In the genomic region with DNA sequence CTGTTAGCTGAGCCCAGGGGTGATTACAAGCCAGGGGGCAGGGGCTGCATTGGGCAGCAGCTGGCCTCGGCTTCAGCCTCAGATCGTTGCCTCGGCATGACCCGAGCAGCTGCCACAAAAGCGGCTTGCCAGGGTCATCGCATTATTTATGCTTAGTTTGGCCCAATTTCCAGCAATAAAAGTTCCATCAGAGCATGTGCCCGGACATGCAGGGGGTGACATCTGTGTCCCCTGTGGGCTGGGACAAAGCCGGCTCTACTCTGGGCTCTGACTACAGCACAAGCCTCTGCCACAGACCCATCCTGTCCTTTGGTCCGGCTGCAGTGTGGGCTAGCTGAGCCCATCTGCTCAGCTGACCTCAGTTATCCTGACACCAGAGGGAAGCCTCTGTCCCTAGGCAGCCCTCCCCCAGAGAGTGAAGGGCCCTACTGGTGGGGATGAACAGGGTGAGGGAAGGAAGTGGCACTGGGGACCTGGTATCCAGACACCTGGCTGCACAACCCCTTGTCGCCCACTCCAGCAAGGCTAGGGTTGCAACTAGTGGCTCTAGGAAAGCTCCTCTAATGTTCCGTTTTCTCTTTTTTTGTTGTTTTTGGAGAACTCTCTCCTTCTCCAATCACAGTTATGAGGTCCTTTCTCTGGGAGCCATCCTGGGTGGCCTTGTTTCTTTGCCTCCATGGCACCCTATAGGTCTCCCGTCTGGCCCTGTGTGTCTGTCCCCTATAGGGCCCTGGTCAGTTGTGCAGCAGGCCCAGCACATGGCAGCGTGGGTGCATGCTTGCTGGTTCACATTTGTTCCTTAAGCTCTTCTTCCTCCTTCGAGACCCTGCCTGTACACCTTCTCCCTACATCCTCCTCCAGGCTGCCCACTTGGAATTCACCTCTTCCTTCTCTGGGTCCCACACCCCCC, we compare ENCODE assay signal across 19 cellular contexts. TPM values are rescaled to one million over a fixed set of nuclear protein-coding genes. Genes with fewer than 3 reads are reported as not detected.
DNase-seq lines count a peak whose midpoint lies in the region; ATAC-seq and TF ChIP-seq lines count a peak whose summit lies in the region.
"Had no signal": no experiment of that assay in that cellular context is flagged by ENCODE, and none has a peak within 500 bp of the region (broad histone marks: within the 10 kb centered on the region; RNA-seq: fewer than 3 reads in every experiment).

No MANE protein-coding gene starts in this region.

- peak overlapping the region; percentile 82 for H3K27ac ChIP-seq in WERI-Rb-1
- H3K27ac ChIP-seq in mesenchymal stem cell (ENCODE audit: low read length, poor library complexity, severe bottlenecking): no peak overlapping the region

- no peak overlapping the region for H3K4me3 Mint-ChIP-seq in activated CD4-positive, alpha-beta T cell treated with anti-CD3 and anti-CD28 coated beads, Interleukin-2, amount 10 ng/mL, durations not matched to agents 24 days and 14 days
- no peak overlapping the region for H3K4me3 Mint-ChIP-seq in activated CD4-positive, alpha-beta T cell treated with anti-CD3 and anti-CD28 coated beads for 36 hours
- H3K4me3 Mint-ChIP-seq in stimulated activated effector memory CD8-positive, alpha-beta T cell treated with anti-CD3 and anti-CD28 coated beads, Interleukin-12 subunit alpha, Interleukin-12 subunit beta, amount 100 ng/mL, for 72 hours: no peak overlapping the region
- H3K4me3 Mint-ChIP-seq in activated naive CD8-positive, alpha-beta T cell treated with anti-CD3 and anti-CD28 coated beads for 36 hours: no peak overlapping the region
- H3K4me3 Mint-ChIP-seq: CD14-positive monocyte had no signal

- no peaks in the 10 kb centered on the region for H3K27me3 ChIP-seq in WERI-Rb-1 (ENCODE audit: insufficient read depth, low read depth, severe bottlenecking)
- peaks cover under 1 to 69% of the 10 kb centered on the region in 2 experiments for H3K27me3 ChIP-seq in mesenchymal stem cell (ENCODE audit: control insufficient read depth in 1 of 2, insufficient read depth in 1 of 2, low read length in 2 of 2)
- H3K27me3 ChIP-seq: MG63 had no signal

- peak overlapping the region in 1 of 2 experiments; percentile 62 for H3K4ac ChIP-seq in mesenchymal stem cell (ENCODE audit: low read depth in 1 of 2, low read length in 2 of 2)

- no peak overlapping the region for H3K27ac Mint-ChIP-seq in activated CD4-positive, alpha-beta T cell treated with anti-CD3 and anti-CD28 coated beads, Interleukin-2, amount 10 ng/mL, durations not matched to agents 24 days and 14 days
- H3K27ac Mint-ChIP-seq in activated CD4-positive, alpha-beta T cell treated with anti-CD3 and anti-CD28 coated beads for 36 hours: no peak overlapping the region
- no peak overlapping the region for H3K27ac Mint-ChIP-seq in stimulated activated effector memory CD8-positive, alpha-beta T cell treated with anti-CD3 and anti-CD28 coated beads, Interleukin-12 subunit alpha, Interleukin-12 subunit beta, amount 100 ng/mL, for 72 hours
- H3K27ac Mint-ChIP-seq in activated naive CD8-positive, alpha-beta T cell treated with anti-CD3 and anti-CD28 coated beads for 36 hours: no peak overlapping the region

- peak; percentile 50 for DNase-seq in activated CD4-positive, alpha-beta T cell treated with anti-CD3 and anti-CD28 coated beads, Interleukin-2, amount 10 ng/mL, durations not matched to agents 24 days and 14 days
- DNase-seq in activated CD4-positive, alpha-beta T cell treated with anti-CD3 and anti-CD28 coated beads for 36 hours: no peak
- DNase-seq in WERI-Rb-1: peak; percentile 94
- DNase-seq in mesenchymal stem cell: no peak
- peak in 1 of 2 donors; percentile 39 for DNase-seq in stimulated activated effector memory CD8-positive, alpha-beta T cell treated with anti-CD3 and anti-CD28 coated beads, Interleukin-12 subunit alpha, Interleukin-12 subunit beta, amount 100 ng/mL, for 72 hours (ENCODE audit: low spot score in 2 of 2)
- DNase-seq in NCI-H510A treated with DMSO at 0.1 percent for 48 hours (lab: John Stamatoyannopoulos, UW): no peak
- no peak for DNase-seq in activated naive CD8-positive, alpha-beta T cell treated with anti-CD3 and anti-CD28 coated beads for 36 hours
- DNase-seq in SW480 (ENCODE audit: low spot score): no peak
- DNase-seq: COR-L47, DMS53, MG63, NCI-H1092 treated with DMSO at 0.1 percent for 48 hours, NCI-H187, SIG-M5 had no signal

- H3K18ac ChIP-seq in mesenchymal stem cell (ENCODE audit: low read depth in 1 of 2, low read length in 2 of 2): peak overlapping the region in 1 of 2 experiments; percentile 67

- H3K4me3 ChIP-seq in WERI-Rb-1 (ENCODE audit: low read depth, low read length) (no peak overlapping the region), mesenchymal stem cell (ENCODE audit: insufficient read depth in 1 of 2, low read depth in 1 of 2, low read length in 2 of 2) (no peak overlapping the region)
- H3K4me3 ChIP-seq: GM12878, MG63 had no signal

- H3K9ac ChIP-seq in mesenchymal stem cell (ENCODE audit: low read length): no peak overlapping the region

- peak overlapping the region; percentile 57 for H2AK5ac ChIP-seq in mesenchymal stem cell (ENCODE audit: low read length, severe bottlenecking)

- no peak overlapping the region for H2BK120ac ChIP-seq in mesenchymal stem cell (ENCODE audit: low read depth, low read length)

- POLR2A ChIA-PET in activated CD4-positive, alpha-beta T cell treated with anti-CD3 and anti-CD28 coated beads for 36 hours (lab: Charles Lee): no interaction called here

- H3K9me3 Mint-ChIP-seq in activated CD4-positive, alpha-beta T cell treated with anti-CD3 and anti-CD28 coated beads, Interleukin-2, amount 10 ng/mL, durations not matched to agents 24 days and 14 days: no peaks in the 10 kb centered on the region
- no peaks in the 10 kb centered on the region for H3K9me3 Mint-ChIP-seq in activated CD4-positive, alpha-beta T cell treated with anti-CD3 and anti-CD28 coated beads for 36 hours (ENCODE audit: low read depth)
- no peaks in the 10 kb centered on the region for H3K9me3 Mint-ChIP-seq in stimulated activated effector memory CD8-positive, alpha-beta T cell treated with anti-CD3 and anti-CD28 coated beads, Interleukin-12 subunit alpha, Interleukin-12 subunit beta, amount 100 ng/mL, for 72 hours
- H3K9me3 Mint-ChIP-seq in activated naive CD8-positive, alpha-beta T cell treated with anti-CD3 and anti-CD28 coated beads for 36 hours: no peaks in the 10 kb centered on the region
- H3K9me3 Mint-ChIP-seq: CD14-positive monocyte had no signal

- peak overlapping the region; percentile 2 for H4K8ac ChIP-seq in mesenchymal stem cell (ENCODE audit: low read length)

- no peaks in the 10 kb centered on the region for H3K79me1 ChIP-seq in mesenchymal stem cell (replicated peaks; ENCODE audit: low read length, poor library complexity, severe bottlenecking)

- peak overlapping the region in 1 of 2 experiments; percentile 13 for H3K14ac ChIP-seq in mesenchymal stem cell (ENCODE audit: low read length in 2 of 2)

- no peak for TF ChIP-seq CTCF in WERI-Rb-1 (IDR thresholded peaks at IDR 0.05; ENCODE audit: low read depth, low read length)

- ATAC-seq in activated CD4-positive, alpha-beta T cell treated with anti-CD3 and anti-CD28 coated beads for 36 hours: no peak
- peak; percentile 11 for ATAC-seq in stimulated activated effector memory CD8-positive, alpha-beta T cell treated with anti-CD3 and anti-CD28 coated beads, Interleukin-12 subunit alpha, Interleukin-12 subunit beta, amount 100 ng/mL, for 72 hours
- ATAC-seq: GM12878, HCT116, HepG2 had no signal

- H3K36me3 Mint-ChIP-seq in activated CD4-positive, alpha-beta T cell treated with anti-CD3 and anti-CD28 coated beads, Interleukin-2, amount 10 ng/mL, durations not matched to agents 24 days and 14 days (ENCODE audit: low read depth): no peaks in the 10 kb centered on the region
- H3K36me3 Mint-ChIP-seq in activated CD4-positive, alpha-beta T cell treated with anti-CD3 and anti-CD28 coated beads for 36 hours (ENCODE audit: low read depth): no peaks in the 10 kb centered on the region
- no peaks in the 10 kb centered on the region for H3K36me3 Mint-ChIP-seq in stimulated activated effector memory CD8-positive, alpha-beta T cell treated with anti-CD3 and anti-CD28 coated beads, Interleukin-12 subunit alpha, Interleukin-12 subunit beta, amount 100 ng/mL, for 72 hours
- H3K36me3 Mint-ChIP-seq in activated naive CD8-positive, alpha-beta T cell treated with anti-CD3 and anti-CD28 coated beads for 36 hours: no peaks in the 10 kb centered on the region
- H3K36me3 Mint-ChIP-seq: CD14-positive monocyte had no signal

- peak overlapping the region; percentile 59 to 85 for H2BK12ac ChIP-seq in mesenchymal stem cell (ENCODE audit: low read length in 2 of 2)

- 94% methylated on average over 14 of the region's 14 CpGs for WGBS in mesenchymal stem cell

- peaks cover 35% of the 10 kb centered on the region for H3K27me3 Mint-ChIP-seq in activated CD4-positive, alpha-beta T cell treated with anti-CD3 and anti-CD28 coated beads, Interleukin-2, amount 10 ng/mL, durations not matched to agents 24 days and 14 days
- peaks cover 9% of the 10 kb centered on the region for H3K27me3 Mint-ChIP-seq in activated CD4-positive, alpha-beta T cell treated with anti-CD3 and anti-CD28 coated beads for 36 hours
- H3K27me3 Mint-ChIP-seq in activated naive CD8-positive, alpha-beta T cell treated with anti-CD3 and anti-CD28 coated beads for 36 hours: peaks cover 7% of the 10 kb centered on the region

- H3K9me3 ChIP-seq in WERI-Rb-1 (ENCODE audit: severe bottlenecking) (no peaks in the 10 kb centered on the region), mesenchymal stem cell (ENCODE audit: control insufficient read depth, low read length) (no peaks in the 10 kb centered on the region)
- H3K9me3 ChIP-seq: MG63 had no signal

- no peak overlapping the region for H3K23ac ChIP-seq in mesenchymal stem cell (ENCODE audit: low read length in 2 of 2)

- H4K91ac ChIP-seq in mesenchymal stem cell (ENCODE audit: low read length): peak overlapping the region; percentile 46

- peaks cover 20% of the 10 kb centered on the region for H3K4me1 ChIP-seq in mesenchymal stem cell (ENCODE audit: control insufficient read depth, insufficient read depth, low read depth, low read length)

- H3K4me2 ChIP-seq in mesenchymal stem cell (ENCODE audit: low read length, poor library complexity, severe bottlenecking): no peak overlapping the region

- CTCF ChIA-PET in activated CD4-positive, alpha-beta T cell treated with anti-CD3 and anti-CD28 coated beads for 36 hours (lab: Charles Lee): interaction anchor here (0.7 to 3.7 kb wide), 6 partner anchors 11 to 509 kb away, joined by 3 to 32 read pairs (median 4); a partner anchor contains a TSS

- intact Hi-C loops in activated CD4-positive, alpha-beta T cell treated with anti-CD3 and anti-CD28 coated beads, Interleukin-2, amount 10 ng/mL, durations not matched to agents 24 days and 14 days (cut with micrococcal nuclease): no loop called here
- intact Hi-C loops in activated CD4-positive, alpha-beta T cell treated with anti-CD3 and anti-CD28 coated beads for 36 hours (cut with DNase I, micrococcal nuclease): no loop called here

- H2AFZ ChIP-seq in mesenchymal stem cell (ENCODE audit: low read depth, low read length): no peak overlapping the region

- no peak overlapping the region for H2BK15ac ChIP-seq in mesenchymal stem cell (ENCODE audit: low read depth, poor library complexity, severe bottlenecking)

- H3K36me3 ChIP-seq in WERI-Rb-1 (no peaks in the 10 kb centered on the region), mesenchymal stem cell (ENCODE audit: control insufficient read depth in 1 of 2, insufficient read depth in 2 of 2, low read depth in 1 of 2, low read length in 2 of 2) (no peaks in the 10 kb centered on the region)
- H3K36me3 ChIP-seq: MG63 had no signal

- no peaks in the 10 kb centered on the region for H3K4me1 Mint-ChIP-seq in activated CD4-positive, alpha-beta T cell treated with anti-CD3 and anti-CD28 coated beads, Interleukin-2, amount 10 ng/mL, durations not matched to agents 24 days and 14 days
- no peaks in the 10 kb centered on the region for H3K4me1 Mint-ChIP-seq in activated CD4-positive, alpha-beta T cell treated with anti-CD3 and anti-CD28 coated beads for 36 hours
- peaks cover 6% of the 10 kb centered on the region for H3K4me1 Mint-ChIP-seq in stimulated activated effector memory CD8-positive, alpha-beta T cell treated with anti-CD3 and anti-CD28 coated beads, Interleukin-12 subunit alpha, Interleukin-12 subunit beta, amount 100 ng/mL, for 72 hours
- peaks cover 2% of the 10 kb centered on the region for H3K4me1 Mint-ChIP-seq in activated naive CD8-positive, alpha-beta T cell treated with anti-CD3 and anti-CD28 coated beads for 36 hours

- H2BK5ac ChIP-seq in mesenchymal stem cell (ENCODE audit: low read depth, low read length, poor library complexity, severe bottlenecking): no peak overlapping the region

RNA-seq across cellular contexts. Expression of a gene that starts 13.3 kb away (rescaled TPM):
- 19.8 and 20.0 TPM in 2 replicates for total RNA-seq in activated CD4-positive, alpha-beta T cell treated with anti-CD3 and anti-CD28 coated beads, Interleukin-2, amount 10 ng/mL, durations not matched to agents 24 days and 14 days
- 1 to 10 TPM; 1.2 to 1.6 TPM for total RNA-seq in activated CD4-positive, alpha-beta T cell treated with anti-CD3 and anti-CD28 coated beads for 36 hours
- polyA plus RNA-seq in mesenchymal stem cell (2013, experiment 1 of 2): 5.9 TPM
- polyA plus RNA-seq in mesenchymal stem cell (2013, experiment 2 of 2): 5.1 TPM
- total RNA-seq in activated naive CD8-positive, alpha-beta T cell treated with anti-CD3 and anti-CD28 coated beads for 36 hours: 1 to 10 TPM; 1.4 to 1.8 TPM
- total RNA-seq: HepG2, OCI-LY7 had no signal
- polyA plus RNA-seq: HepG2 had no signal

Comparison
In these comparisons a context has a peak if more than half of its experiments do, and no peak if none do; other contexts are left out.
1. DNase-seq: peak in activated CD4-positive, alpha-beta T cell treated with anti-CD3 and anti-CD28 coated beads, Interleukin-2, amount 10 ng/mL, durations not matched to agents 24 days and 14 days (single experiment) and WERI-Rb-1 (single experiment); none in activated CD4-positive, alpha-beta T cell treated with anti-CD3 and anti-CD28 coated beads for 36 hours (single experiment), mesenchymal stem cell (single experiment), NCI-H510A treated with DMSO at 0.1 percent for 48 hours (single experiment), activated naive CD8-positive, alpha-beta T cell treated with anti-CD3 and anti-CD28 coated beads for 36 hours (single experiment) and SW480 (single experiment).